1 cellular context compared by ENCODE assay signal in the genomic region with DNA sequence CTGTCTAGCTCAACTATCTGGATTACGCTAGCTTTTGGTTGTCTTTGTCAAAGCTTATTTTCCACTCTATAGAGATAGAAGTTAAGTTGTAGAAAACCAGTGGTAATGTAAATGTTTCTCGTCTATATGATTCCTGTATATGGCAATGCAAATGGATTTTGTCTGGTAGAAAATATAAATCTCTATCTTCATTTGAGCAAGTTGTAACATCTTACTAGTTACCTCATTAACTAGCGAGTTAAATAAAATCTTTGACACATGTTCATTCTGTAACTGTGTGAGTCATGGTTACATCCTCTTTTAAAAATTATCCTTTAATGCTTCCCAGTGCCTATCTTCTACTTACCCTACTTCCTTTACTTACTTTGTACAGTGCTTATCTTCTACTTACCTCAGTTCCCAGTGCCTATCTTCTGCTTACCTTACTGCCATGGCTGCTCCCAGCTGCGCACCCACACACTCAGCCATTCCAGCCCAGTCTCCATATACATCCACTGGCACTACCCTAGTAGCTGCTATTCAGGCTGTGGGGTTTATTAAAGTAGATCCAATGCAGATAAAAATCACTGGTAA.
TF ChIP-seq lines count a peak whose summit lies in the region.

No MANE protein-coding gene starts in this region.

TF ChIP-seq in K562, 482 proteins besides CTCF, POLR2A, EP300 and RAD21 (continued from another document and continues in another):
- TF ChIP-seq JUN (IDR thresholded peaks at IDR 0.05; ENCODE audit: borderline replicate concordance, low read depth, low read length) (peak; percentile 26; the same call in 1 of the 2 replicates), JUN (CRISPR knock-in tag; IDR thresholded peaks at IDR 0.05; ENCODE audit: borderline replicate concordance) (no peak), CBFA2T2 (conservative IDR thresholded peaks at IDR 0.05) (peak; percentile 93), IRF2 (CRISPR knock-in tag; IDR thresholded peaks at IDR 0.05) (no peak), TCF3 (CRISPR knock-in tag; IDR thresholded peaks at IDR 0.05) (peak; percentile 90), RBM14 (IDR thresholded peaks at IDR 0.05; ENCODE audit: borderline replicate concordance, insufficient read depth, low read depth, low read length) (no peak), ETV5 (CRISPR knock-in tag; IDR thresholded peaks at IDR 0.05; ENCODE audit: low read depth) (peak; percentile 77; the same call in 1 of the 2 replicates), AFF1 (IDR thresholded peaks at IDR 0.05; ENCODE audit: low read depth in 1 of 2, partially characterized antibody in 2 of 2) (peak in 1 of 2 experiments; percentile 63), ZBTB11 (CRISPR knock-in tag; IDR thresholded peaks at IDR 0.05) (peak in 1 of 3 experiments; percentile 31; a peak in 1 of 6 replicates), PHB2 (IDR thresholded peaks at IDR 0.05; ENCODE audit: low read depth) (peak; percentile 74; the same call in 1 of the 2 replicates), CBX1 (IDR thresholded peaks at IDR 0.05; ENCODE audit: low read depth) (no peak), RCOR1 (IDR thresholded peaks at IDR 0.05; ENCODE audit: borderline replicate concordance in 1 of 2, low read depth in 2 of 2, low read length in 2 of 2) (peak; percentile 14 to 54; a peak in 1 of 4 replicates), ELF4 (CRISPR knock-in tag; IDR thresholded peaks at IDR 0.05) (no peak), MECOM (CRISPR knock-in tag; IDR thresholded peaks at IDR 0.05) (no peak), YY1 (IDR thresholded peaks at IDR 0.05; ENCODE audit: borderline replicate concordance in 1 of 3, control insufficient read depth in 1 of 3, extremely low read depth in 1 of 3, insufficient read depth in 3 of 3, insufficient read length in 1 of 3, insufficient replicate concordance in 2 of 3, low read depth in 1 of 3, low read length in 2 of 3) (peak in 1 of 3 experiments; percentile 71), ZNF263 (CRISPR knock-in tag; IDR thresholded peaks at IDR 0.05; ENCODE audit: borderline replicate concordance) (no peak), CSDE1 (IDR thresholded peaks at IDR 0.05) (no peak), AFF4 (CRISPR knock-in tag; IDR thresholded peaks at IDR 0.05) (no peak), PML (IDR thresholded peaks at IDR 0.05; ENCODE audit: low read length) (peak; percentile 83; the same call in 1 of the 2 replicates), NFIC (IDR thresholded peaks at IDR 0.05) (peak; percentile 82)
- TF ChIP-seq, protein P1, sequence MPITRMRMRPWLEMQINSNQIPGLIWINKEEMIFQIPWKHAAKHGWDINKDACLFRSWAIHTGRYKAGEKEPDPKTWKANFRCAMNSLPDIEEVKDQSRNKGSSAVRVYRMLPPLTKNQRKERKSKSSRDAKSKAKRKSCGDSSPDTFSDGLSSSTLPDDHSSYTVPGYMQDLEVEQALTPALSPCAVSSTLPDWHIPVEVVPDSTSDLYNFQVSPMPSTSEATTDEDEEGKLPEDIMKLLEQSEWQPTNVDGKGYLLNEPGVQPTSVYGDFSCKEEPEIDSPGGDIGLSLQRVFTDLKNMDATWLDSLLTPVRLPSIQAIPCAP (CRISPR knock-in tag; IDR thresholded peaks at IDR 0.05; ENCODE audit: borderline replicate concordance), result no peak
- TF ChIP-seq, protein P2, sequence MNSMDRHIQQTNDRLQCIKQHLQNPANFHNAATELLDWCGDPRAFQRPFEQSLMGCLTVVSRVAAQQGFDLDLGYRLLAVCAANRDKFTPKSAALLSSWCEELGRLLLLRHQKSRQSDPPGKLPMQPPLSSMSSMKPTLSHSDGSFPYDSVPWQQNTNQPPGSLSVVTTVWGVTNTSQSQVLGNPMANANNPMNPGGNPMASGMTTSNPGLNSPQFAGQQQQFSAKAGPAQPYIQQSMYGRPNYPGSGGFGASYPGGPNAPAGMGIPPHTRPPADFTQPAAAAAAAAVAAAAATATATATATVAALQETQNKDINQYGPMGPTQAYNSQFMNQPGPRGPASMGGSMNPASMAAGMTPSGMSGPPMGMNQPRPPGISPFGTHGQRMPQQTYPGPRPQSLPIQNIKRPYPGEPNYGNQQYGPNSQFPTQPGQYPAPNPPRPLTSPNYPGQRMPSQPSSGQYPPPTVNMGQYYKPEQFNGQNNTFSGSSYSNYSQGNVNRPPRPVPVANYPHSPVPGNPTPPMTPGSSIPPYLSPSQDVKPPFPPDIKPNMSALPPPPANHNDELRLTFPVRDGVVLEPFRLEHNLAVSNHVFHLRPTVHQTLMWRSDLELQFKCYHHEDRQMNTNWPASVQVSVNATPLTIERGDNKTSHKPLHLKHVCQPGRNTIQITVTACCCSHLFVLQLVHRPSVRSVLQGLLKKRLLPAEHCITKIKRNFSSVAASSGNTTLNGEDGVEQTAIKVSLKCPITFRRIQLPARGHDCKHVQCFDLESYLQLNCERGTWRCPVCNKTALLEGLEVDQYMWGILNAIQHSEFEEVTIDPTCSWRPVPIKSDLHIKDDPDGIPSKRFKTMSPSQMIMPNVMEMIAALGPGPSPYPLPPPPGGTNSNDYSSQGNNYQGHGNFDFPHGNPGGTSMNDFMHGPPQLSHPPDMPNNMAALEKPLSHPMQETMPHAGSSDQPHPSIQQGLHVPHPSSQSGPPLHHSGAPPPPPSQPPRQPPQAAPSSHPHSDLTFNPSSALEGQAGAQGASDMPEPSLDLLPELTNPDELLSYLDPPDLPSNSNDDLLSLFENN (IDR thresholded peaks at IDR 0.05; ENCODE audit: low read depth in 2 of 2, low read length in 2 of 2), result peak in 1 of 2 experiments; percentile 59; a peak in 1 of 4 replicates
- TF ChIP-seq, protein P3, sequence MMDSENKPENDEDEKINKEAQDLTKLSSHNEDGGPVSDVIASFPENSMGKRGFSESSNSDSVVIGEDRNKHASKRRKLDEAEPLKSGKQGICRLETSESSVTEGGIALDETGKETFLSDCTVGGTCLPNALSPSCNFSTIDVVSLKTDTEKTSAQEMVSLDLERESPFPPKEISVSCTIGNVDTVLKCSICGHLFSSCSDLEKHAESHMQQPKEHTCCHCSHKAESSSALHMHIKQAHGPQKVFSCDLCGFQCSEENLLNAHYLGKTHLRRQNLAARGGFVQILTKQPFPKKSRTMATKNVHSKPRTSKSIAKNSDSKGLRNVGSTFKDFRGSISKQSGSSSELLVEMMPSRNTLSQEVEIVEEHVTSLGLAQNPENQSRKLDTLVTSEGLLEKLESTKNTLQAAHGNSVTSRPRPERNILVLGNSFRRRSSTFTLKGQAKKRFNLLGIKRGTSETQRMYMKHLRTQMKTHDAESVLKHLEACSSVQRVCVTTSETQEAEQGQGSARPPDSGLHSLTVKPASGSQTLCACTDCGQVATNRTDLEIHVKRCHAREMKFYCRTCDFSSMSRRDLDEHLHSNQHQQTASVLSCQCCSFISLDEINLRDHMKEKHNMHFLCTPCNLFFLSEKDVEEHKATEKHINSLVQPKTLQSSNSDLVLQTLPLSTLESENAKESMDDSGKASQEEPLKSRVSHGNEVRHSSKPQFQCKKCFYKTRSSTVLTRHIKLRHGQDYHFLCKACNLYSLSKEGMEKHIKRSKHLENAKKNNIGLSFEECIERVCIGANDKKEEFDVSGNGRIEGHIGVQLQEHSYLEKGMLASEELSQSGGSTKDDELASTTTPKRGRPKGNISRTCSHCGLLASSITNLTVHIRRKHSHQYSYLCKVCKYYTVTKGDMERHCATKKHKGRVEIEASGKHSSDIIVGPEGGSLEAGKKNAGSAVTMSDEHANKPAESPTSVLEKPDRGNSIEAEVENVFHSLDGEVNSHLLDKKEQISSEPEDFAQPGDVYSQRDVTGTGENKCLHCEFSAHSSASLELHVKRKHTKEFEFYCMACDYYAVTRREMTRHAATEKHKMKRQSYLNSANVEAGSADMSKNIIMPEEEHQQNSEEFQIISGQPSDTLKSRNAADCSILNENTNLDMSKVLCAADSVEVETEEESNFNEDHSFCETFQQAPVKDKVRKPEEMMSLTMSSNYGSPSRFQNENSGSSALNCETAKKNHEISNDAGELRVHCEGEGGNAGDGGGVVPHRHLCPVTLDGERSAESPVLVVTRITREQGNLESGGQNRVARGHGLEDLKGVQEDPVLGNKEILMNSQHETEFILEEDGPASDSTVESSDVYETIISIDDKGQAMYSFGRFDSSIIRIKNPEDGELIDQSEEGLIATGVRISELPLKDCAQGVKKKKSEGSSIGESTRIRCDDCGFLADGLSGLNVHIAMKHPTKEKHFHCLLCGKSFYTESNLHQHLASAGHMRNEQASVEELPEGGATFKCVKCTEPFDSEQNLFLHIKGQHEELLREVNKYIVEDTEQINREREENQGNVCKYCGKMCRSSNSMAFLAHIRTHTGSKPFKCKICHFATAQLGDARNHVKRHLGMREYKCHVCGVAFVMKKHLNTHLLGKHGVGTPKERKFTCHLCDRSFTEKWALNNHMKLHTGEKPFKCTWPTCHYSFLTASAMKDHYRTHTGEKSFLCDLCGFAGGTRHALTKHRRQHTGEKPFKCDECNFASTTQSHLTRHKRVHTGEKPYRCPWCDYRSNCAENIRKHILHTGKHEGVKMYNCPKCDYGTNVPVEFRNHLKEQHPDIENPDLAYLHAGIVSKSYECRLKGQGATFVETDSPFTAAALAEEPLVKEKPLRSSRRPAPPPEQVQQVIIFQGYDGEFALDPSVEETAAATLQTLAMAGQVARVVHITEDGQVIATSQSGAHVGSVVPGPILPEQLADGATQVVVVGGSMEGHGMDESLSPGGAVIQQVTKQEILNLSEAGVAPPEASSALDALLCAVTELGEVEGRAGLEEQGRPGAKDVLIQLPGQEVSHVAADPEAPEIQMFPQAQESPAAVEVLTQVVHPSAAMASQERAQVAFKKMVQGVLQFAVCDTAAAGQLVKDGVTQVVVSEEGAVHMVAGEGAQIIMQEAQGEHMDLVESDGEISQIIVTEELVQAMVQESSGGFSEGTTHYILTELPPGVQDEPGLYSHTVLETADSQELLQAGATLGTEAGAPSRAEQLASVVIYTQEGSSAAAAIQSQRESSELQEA (IDR thresholded peaks at IDR 0.05; ENCODE audit: low read depth), result no peak
